23 cellular contexts compared by ENCODE assay signal in genomic region chr1:2861143-2861987, GRCh38.
"Had no signal": no experiment of that assay in that cellular context is flagged by ENCODE, and none has a peak within 500 bp of the region (broad histone marks: within the 10 kb centered on the region; RNA-seq: fewer than 3 reads in every experiment).

No MANE protein-coding gene starts in this region.

- H3K9me3 Mint-ChIP-seq: stimulated activated naive CD8-positive, alpha-beta T cell treated with anti-CD3 and anti-CD28 coated beads, Interleukin-15, Interleukin-2, amounts not matched to agents 100 ng/mL and 50 ng/mL, for 24 hours had no signal

- H3K4me3 ChIP-seq: heart left ventricle, left lung, pancreas, smooth muscle cell, tibial artery, upper lobe of left lung, uterus had no signal

- H3K4me1 ChIP-seq: heart left ventricle, left lung, pancreas, tibial artery, uterus had no signal

- H3K36me3 ChIP-seq: heart left ventricle, left lung, pancreas, tibial artery, upper lobe of left lung, uterus had no signal

- H3K27ac ChIP-seq: heart left ventricle, left lung, pancreas, tibial artery, upper lobe of left lung, uterus had no signal

- H3K4me3 Mint-ChIP-seq: central memory CD8-positive, alpha-beta T cell; naive thymus-derived CD4-positive, alpha-beta T cell; neural crest cell; stimulated activated memory B cell treated with anti-CD40 and anti-IgM and Interleukin-4, amounts not matched to agents 10 μg/mL and 1 μg/mL and 100 μg/mL, for 72 hours; stimulated activated naive CD8-positive, alpha-beta T cell treated with anti-CD3 and anti-CD28 coated beads, Interleukin-15, Interleukin-2, amounts not matched to agents 100 ng/mL and 50 ng/mL, for 24 hours had no signal

- H3K36me3 Mint-ChIP-seq: naive thymus-derived CD4-positive, alpha-beta T cell; stimulated activated memory B cell treated with anti-CD40 and anti-IgM and Interleukin-4, amounts not matched to agents 10 μg/mL and 1 μg/mL and 100 μg/mL, for 72 hours had no signal

- FAIRE-seq: endometrium, frontal cortex, islet of Langerhans, pancreas had no signal

- H3K27me3 Mint-ChIP-seq: central memory CD8-positive, alpha-beta T cell; naive thymus-derived CD4-positive, alpha-beta T cell; stimulated activated naive CD8-positive, alpha-beta T cell treated with anti-CD3 and anti-CD28 coated beads, Interleukin-15, Interleukin-2, amounts not matched to agents 100 ng/mL and 50 ng/mL, for 24 hours had no signal

- ATAC-seq: esophagus mucosa; heart left ventricle; left lung; naive thymus-derived CD4-positive, alpha-beta T cell; pancreas; right cardiac atrium; stimulated activated memory B cell treated with anti-CD40 and anti-IgM and Interleukin-4, amounts not matched to agents 10 μg/mL and 1 μg/mL and 100 μg/mL, for 72 hours had no signal

- H3K9me3 ChIP-seq: heart left ventricle, pancreas, tibial artery, upper lobe of left lung, uterus had no signal

- H3K27me3 ChIP-seq: uterus had no signal

- H3K27ac Mint-ChIP-seq: naive thymus-derived CD4-positive, alpha-beta T cell; stimulated activated memory B cell treated with anti-CD40 and anti-IgM and Interleukin-4, amounts not matched to agents 10 μg/mL and 1 μg/mL and 100 μg/mL, for 72 hours; stimulated activated naive CD8-positive, alpha-beta T cell treated with anti-CD3 and anti-CD28 coated beads, Interleukin-15, Interleukin-2, amounts not matched to agents 100 ng/mL and 50 ng/mL, for 24 hours had no signal

- DNase-seq: effector memory CD4-positive, alpha-beta T cell; hypothalamus; mesendoderm; naive thymus-derived CD4-positive, alpha-beta T cell; nucleus accumbens; stimulated activated CD4-positive, alpha-beta T cell treated with anti-CD3 and anti-CD28 coated beads, Interleukin-4, amount 100 ng/mL, for 1 hour; stimulated activated CD8-positive, alpha-beta memory T cell treated with anti-CD3 and anti-CD28 coated beads, Interleukin-4, amount 100 ng/mL, for 48 hours; tibial artery; uterus had no signal

- H3K4me2 ChIP-seq: smooth muscle cell had no signal

- H3K4me1 Mint-ChIP-seq: neural crest cell; stimulated activated memory B cell treated with anti-CD40 and anti-IgM and Interleukin-4, amounts not matched to agents 10 μg/mL and 1 μg/mL and 100 μg/mL, for 72 hours had no signal
